Comparison of ENCODE assay signal across 8 cellular contexts in genomic region chrX:154547245-154548027, GRCh38. TPM values are rescaled to one million over a fixed set of nuclear protein-coding genes. Genes with fewer than 3 reads are reported as not detected.
DNase-seq lines count a peak whose midpoint lies in the region; ATAC-seq and TF ChIP-seq lines count a peak whose summit lies in the region.

A gene with protein sequence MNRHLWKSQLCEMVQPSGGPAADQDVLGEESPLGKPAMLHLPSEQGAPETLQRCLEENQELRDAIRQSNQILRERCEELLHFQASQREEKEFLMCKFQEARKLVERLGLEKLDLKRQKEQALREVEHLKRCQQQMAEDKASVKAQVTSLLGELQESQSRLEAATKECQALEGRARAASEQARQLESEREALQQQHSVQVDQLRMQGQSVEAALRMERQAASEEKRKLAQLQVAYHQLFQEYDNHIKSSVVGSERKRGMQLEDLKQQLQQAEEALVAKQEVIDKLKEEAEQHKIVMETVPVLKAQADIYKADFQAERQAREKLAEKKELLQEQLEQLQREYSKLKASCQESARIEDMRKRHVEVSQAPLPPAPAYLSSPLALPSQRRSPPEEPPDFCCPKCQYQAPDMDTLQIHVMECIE (plus strand): TSS chrX:154547620. CDS start chrX:154552003, 4,383 bp downstream.

- H3K4me1 ChIP-seq in CD8-positive, alpha-beta T cell (ENCODE audit: insufficient read depth, low read length): peaks cover 49% of the 10 kb centered on the region

- TF ChIP-seq CTCF in CD8-positive, alpha-beta T cell (IDR thresholded peaks at IDR 0.05): no peak

- no peaks in the 10 kb centered on the region for H3K9me3 ChIP-seq in CD8-positive, alpha-beta T cell (ENCODE audit: low read length)

- H3K4me3 Mint-ChIP-seq in CD8-positive, alpha-beta T cell: peak within 1 kb of the TSS; percentile 93
- H3K4me3 Mint-ChIP-seq in memory B cell: peak within 1 kb of the TSS; percentile 92

- ATAC-seq in CD8-positive, alpha-beta T cell: peak; percentile 77
- ATAC-seq in GM19468 (IDR thresholded peaks at IDR 0.05; ENCODE audit: extremely low read depth, unreplicated experiment) (peak; percentile 56), memory B cell (ENCODE audit: low read depth) (peak; percentile 71)

- CTCF ChIA-PET in CD8-positive, alpha-beta T cell (lab: Charles Lee): no interaction called here

- H3K27me3 ChIP-seq in CD8-positive, alpha-beta T cell (ENCODE audit: insufficient read depth, low read length): no peaks in the 10 kb centered on the region

- DNase-seq in CD8-positive, alpha-beta T cell: peak; percentile 76 to 93 (median 85)
- DNase-seq in HS-27A (ENCODE audit: low read depth): peak; percentile 65
- DNase-seq in NK-92 (lab: John Stamatoyannopoulos, UW; ENCODE audit: unreplicated experiment): peak; percentile 20
- DNase-seq in activated CD8-positive, alpha-beta memory T cell treated with anti-CD3 and anti-CD28 coated beads for 24 hours: peak; percentile 94
- peak; percentile 80 for DNase-seq in effector CD8-positive, alpha-beta T cell (lab: John Stamatoyannopoulos, UW)
- peak; percentile 83 to 89 for DNase-seq in memory B cell (ENCODE audit: low spot score in 2 of 2)
- peak; percentile 73 for DNase-seq in stimulated activated CD8-positive, alpha-beta memory T cell treated with anti-CD3 and anti-CD28 coated beads, Interleukin-12 subunit alpha, Interleukin-12 subunit beta, amount 100 ng/mL, for 1 hour (ENCODE audit: low read depth)

- peaks cover 49% of the 10 kb centered on the region for H3K4me1 Mint-ChIP-seq in CD8-positive, alpha-beta T cell (ENCODE audit: low read depth)
- H3K4me1 Mint-ChIP-seq in memory B cell: peaks cover 28% of the 10 kb centered on the region

- H3K27ac ChIP-seq in CD8-positive, alpha-beta T cell (ENCODE audit: low read depth, low read length): peak within 1 kb of the TSS; percentile 81

- H3K27me3 Mint-ChIP-seq in CD8-positive, alpha-beta T cell (ENCODE audit: low read depth): no peaks in the 10 kb centered on the region
- no peaks in the 10 kb centered on the region for H3K27me3 Mint-ChIP-seq in memory B cell

- POLR2A ChIA-PET in CD8-positive, alpha-beta T cell (lab: Charles Lee): interaction anchor here (0.7 to 0.8 kb wide), 3 partner anchors 57 to 215 kb away, joined by 3 to 5 read pairs (median 5); partner anchors contain the start of genes DKC1 and SLC10A3

- peaks cover 38% of the 10 kb centered on the region for H3K36me3 Mint-ChIP-seq in CD8-positive, alpha-beta T cell
- H3K36me3 Mint-ChIP-seq in memory B cell: no peaks in the 10 kb centered on the region

- no peaks in the 10 kb centered on the region for H3K9me3 Mint-ChIP-seq in CD8-positive, alpha-beta T cell
- no peaks in the 10 kb centered on the region for H3K9me3 Mint-ChIP-seq in memory B cell

- peak within 1 kb of the TSS; percentile 93 for H3K27ac Mint-ChIP-seq in CD8-positive, alpha-beta T cell
- peak within 1 kb of the TSS; percentile 96 for H3K27ac Mint-ChIP-seq in memory B cell

- no peaks in the 10 kb centered on the region for H3K36me3 ChIP-seq in CD8-positive, alpha-beta T cell (ENCODE audit: insufficient read depth, low read length)

- intact Hi-C loops in CD8-positive, alpha-beta T cell (cut with DNase I, micrococcal nuclease): loop anchor here in 1 of 2 experiments (1.0 to 2.0 kb wide), 2 partner anchors 57 to 576 kb away; partner anchors contain the start of genes HCFC1 and SLC10A3

- peak within 1 kb of the TSS; percentile 89 for H3K4me3 ChIP-seq in CD8-positive, alpha-beta T cell (ENCODE audit: low read depth, low read length)

RNA-seq across cellular contexts. Expression of the gene that starts here (rescaled TPM):
- 10 to 100 TPM; 34.7 to 37.4 TPM for total RNA-seq in CD8-positive, alpha-beta T cell

Comparison
In these comparisons a context has a peak if more than half of its experiments do, and no peak if none do; other contexts are left out.
1. Peak in every context shown above with its lines: DNase-seq, ATAC-seq, H3K4me3 ChIP-seq and H3K27ac ChIP-seq.
2. DNase-seq: peak in every context shown above with its lines; median percentile 94 in activated CD8-positive, alpha-beta memory T cell treated with anti-CD3 and anti-CD28 coated beads for 24 hours; 86 in memory B cell; 85 in CD8-positive, alpha-beta T cell; 80 in effector CD8-positive, alpha-beta T cell; 73 in stimulated activated CD8-positive, alpha-beta memory T cell treated with anti-CD3 and anti-CD28 coated beads, Interleukin-12 subunit alpha, Interleukin-12 subunit beta, amount 100 ng/mL, for 1 hour; 65 in HS-27A; 20 in NK-92.